Comparison of ENCODE assay signal across 15 cellular contexts in the genomic region with DNA sequence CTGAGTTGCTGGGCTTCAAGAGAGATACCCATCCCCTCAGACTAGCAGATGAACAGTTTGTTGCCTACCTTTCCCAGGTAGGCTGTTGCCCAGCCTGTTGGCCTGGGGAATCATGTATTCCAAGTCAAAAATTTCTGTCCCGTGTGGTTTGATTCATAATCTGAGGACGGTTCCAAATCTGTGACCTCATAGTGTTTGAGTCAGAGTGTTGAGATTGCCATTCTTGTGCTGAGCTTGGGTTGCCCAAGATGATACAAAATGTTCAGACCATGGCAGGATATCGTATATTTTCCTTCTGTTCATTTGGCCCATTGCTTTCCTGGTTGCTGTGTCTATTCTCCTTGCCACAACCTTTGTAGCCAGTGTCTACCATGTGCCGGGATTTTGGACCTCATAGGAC.
"Had no signal": no experiment of that assay in that cellular context is flagged by ENCODE, and none has a peak within 500 bp of the region (broad histone marks: within the 10 kb centered on the region; RNA-seq: fewer than 3 reads in every experiment).

No MANE protein-coding gene starts in this region.

- H3K27me3 Mint-ChIP-seq: stimulated activated naive B cell treated with anti-CD40 and anti-IgM and Interleukin-4, amounts not matched to agents 10 μg/mL and 1 μg/mL and 100 μg/mL, for 72 hours had no signal

- H3K4me1 ChIP-seq: left lung had no signal

- ATAC-seq: left lung; stimulated activated naive B cell treated with anti-CD40 and anti-IgM and Interleukin-4, amounts not matched to agents 10 μg/mL and 1 μg/mL and 100 μg/mL, for 72 hours had no signal

- DNase-seq: activated CD4-positive, alpha-beta T cell treated with anti-CD3 and anti-CD28 coated beads, Interleukin-2, amount 50 U/mL, for 48 hours; activated naive CD4-positive, alpha-beta T cell treated with anti-CD3 and anti-CD28 coated beads for 36 hours; caudate nucleus; hippocampal formation; kidney; left lung; nephron progenitor cell; retina; stimulated activated CD4-positive, alpha-beta T cell treated with anti-CD3 and anti-CD28 coated beads, Interleukin-2, amount 100 ng/mL, for 48 hours; stimulated activated naive B cell treated with anti-CD40 and anti-IgM and Interleukin-4, amounts not matched to agents 10 μg/mL and 1 μg/mL and 100 μg/mL, for 72 hours had no signal

- H3K27ac ChIP-seq: esophagus muscularis mucosa, left lung, tibial nerve, vagina, VCaP had no signal

- H3K9me3 ChIP-seq: esophagus muscularis mucosa, left lung, tibial nerve, vagina had no signal

- H3K4me3 Mint-ChIP-seq: activated naive CD4-positive, alpha-beta T cell treated with anti-CD3 and anti-CD28 coated beads for 36 hours; nephron progenitor cell; stimulated activated naive B cell treated with anti-CD40 and anti-IgM and Interleukin-4, amounts not matched to agents 10 μg/mL and 1 μg/mL and 100 μg/mL, for 72 hours had no signal

- H3K27me3 ChIP-seq: esophagus muscularis mucosa, left lung, tibial nerve, vagina had no signal

- H3K27ac Mint-ChIP-seq: activated naive CD4-positive, alpha-beta T cell treated with anti-CD3 and anti-CD28 coated beads for 36 hours; activated T-helper 2 cell treated with anti-CD3 and anti-CD28 coated beads, Interferon-gamma antibody, Interleukin-2, Interleukin-4, amounts not matched to agents 10 μg/mL and 5 μg/mL and 100 μg/mL, durations not matched to agents 14 hours and 24 hours and 36 hours; nephron progenitor cell; stimulated activated naive B cell treated with anti-CD40 and anti-IgM and Interleukin-4, amounts not matched to agents 10 μg/mL and 1 μg/mL and 100 μg/mL, for 72 hours had no signal

- H3K4me3 ChIP-seq: esophagus muscularis mucosa, left lung, tibial nerve, vagina had no signal

- H3K9me3 Mint-ChIP-seq: activated naive CD4-positive, alpha-beta T cell treated with anti-CD3 and anti-CD28 coated beads for 36 hours; activated T-helper 2 cell treated with anti-CD3 and anti-CD28 coated beads, Interferon-gamma antibody, Interleukin-2, Interleukin-4, amounts not matched to agents 10 μg/mL and 5 μg/mL and 100 μg/mL, durations not matched to agents 14 hours and 24 hours and 36 hours; nephron progenitor cell; stimulated activated naive B cell treated with anti-CD40 and anti-IgM and Interleukin-4, amounts not matched to agents 10 μg/mL and 1 μg/mL and 100 μg/mL, for 72 hours had no signal
